Comparison of ENCODE assay signal across 8 cellular contexts in genomic region chr16:71288570-71288889, GRCh38. TPM values are rescaled to one million over a fixed set of nuclear protein-coding genes. Genes with fewer than 3 reads are reported as not detected.
DNase-seq lines count a peak whose midpoint lies in the region; ATAC-seq, FAIRE-seq and TF ChIP-seq lines count a peak whose summit lies in the region.

No MANE protein-coding gene starts in this region.

- peaks cover 13% of the 10 kb centered on the region for H3K27me3 Mint-ChIP-seq in activated CD4-positive, alpha-beta T cell treated with anti-CD3 and anti-CD28 coated beads for 36 hours
- peaks cover 11% of the 10 kb centered on the region for H3K27me3 Mint-ChIP-seq in activated T-helper 17 cell treated with anti-CD3 and anti-CD28 coated beads, Interleukin-2, amount 50 U/mL, for 72 hours

- peaks cover 15% of the 10 kb centered on the region for H3K4me1 Mint-ChIP-seq in activated CD4-positive, alpha-beta T cell treated with anti-CD3 and anti-CD28 coated beads for 36 hours
- peaks cover 16% of the 10 kb centered on the region for H3K4me1 Mint-ChIP-seq in activated T-helper 17 cell treated with anti-CD3 and anti-CD28 coated beads, Interleukin-2, amount 50 U/mL, for 72 hours

- H3K9me1 ChIP-seq in keratinocyte (ENCODE audit: control insufficient read depth, extremely low read depth, insufficient read depth, low read length) = no peaks in the 10 kb centered on the region

- H3K27ac ChIP-seq in keratinocyte (ENCODE audit: control insufficient read depth, insufficient read depth, low read length) = peak overlapping the region; percentile 91
- peak overlapping the region; percentile 72 to 83 for H3K27ac ChIP-seq in thoracic aorta

- peaks cover 13% of the 10 kb centered on the region for H3K79me2 ChIP-seq in keratinocyte (ENCODE audit: control insufficient read depth, insufficient read depth, low read length)

- no peaks in the 10 kb centered on the region for H3K9me3 ChIP-seq in keratinocyte (ENCODE audit: control insufficient read depth, low read depth, low read length)
- H3K9me3 ChIP-seq in thoracic aorta = no peaks in the 10 kb centered on the region

- no peak for DNase-seq in activated CD4-positive, alpha-beta T cell treated with anti-CD3 and anti-CD28 coated beads for 36 hours
- DNase-seq in activated CD4-positive, alpha-beta T cell treated with anti-CD3 and anti-CD28 coated beads, Interleukin-2, amount 50 U/mL, for 4 hours = no peak
- DNase-seq in keratinocyte (ENCODE audit: low read depth, low spot score) (no peak), thoracic aorta (ENCODE audit: low spot score) (no peak), cerebellar nuclear complex (lab: John Stamatoyannopoulos, UW) (no peak), urothelium cell line (ENCODE audit: low spot score) (no peak), 8988T (no peak)

- H3K36me3 ChIP-seq in keratinocyte (ENCODE audit: control insufficient read depth in 2 of 2, extremely low read depth in 1 of 2, insufficient read depth in 2 of 2, low read length in 2 of 2) (peaks cover 4 to 6% of the 10 kb centered on the region in 2 experiments), thoracic aorta (peaks cover 19% of the 10 kb centered on the region)

- CTCF ChIA-PET in activated CD4-positive, alpha-beta T cell treated with anti-CD3 and anti-CD28 coated beads for 36 hours (lab: Charles Lee) = no interaction called here

- H3K36me3 Mint-ChIP-seq in activated CD4-positive, alpha-beta T cell treated with anti-CD3 and anti-CD28 coated beads for 36 hours (ENCODE audit: low read depth) = peaks cover 45% of the 10 kb centered on the region
- H3K36me3 Mint-ChIP-seq in activated T-helper 17 cell treated with anti-CD3 and anti-CD28 coated beads, Interleukin-2, amount 50 U/mL, for 72 hours (ENCODE audit: low read depth) = peaks cover 58% of the 10 kb centered on the region

- FAIRE-seq in keratinocyte (lab: Jason Lieb, UNC) (no peak), urothelium cell line (lab: Jason Lieb, UNC) (no peak)

- H2AFZ ChIP-seq in keratinocyte (ENCODE audit: control insufficient read depth, low read length) = peak overlapping the region; percentile 89

- POLR2A ChIA-PET in activated CD4-positive, alpha-beta T cell treated with anti-CD3 and anti-CD28 coated beads for 36 hours (lab: Charles Lee) = interaction anchor here (0.9 kb wide), 1 partner anchor 426 kb away, joined by 16 read pairs; no protein-coding TSS in a partner anchor

- peak overlapping the region; percentile 85 to 93 (median 85) for H3K4me3 ChIP-seq in keratinocyte (ENCODE audit: control insufficient read depth in 2 of 3, extremely low read depth in 1 of 3, insufficient read depth in 2 of 3, low read depth in 1 of 3, low read length in 3 of 3)
- peak overlapping the region; percentile 95 for H3K4me3 ChIP-seq in thoracic aorta

- no peak for ATAC-seq in activated CD4-positive, alpha-beta T cell treated with anti-CD3 and anti-CD28 coated beads for 36 hours
- ATAC-seq in activated T-helper 17 cell treated with anti-CD3 and anti-CD28 coated beads, Interleukin-2, amount 50 U/mL, for 72 hours (replicated peaks) = no peak
- no peak for ATAC-seq in thoracic aorta (ENCODE audit: insufficient number of reproducible peaks, low FRiP score, low read depth)

- no peak for TF ChIP-seq CTCF in keratinocyte (optimal IDR thresholded peaks at IDR 0.05 in 1 of 3, IDR thresholded peaks at IDR 0.05 in 1 of 3, conservative IDR thresholded peaks at IDR 0.05 in 1 of 3; ENCODE audit: extremely low read depth in 1 of 3, insufficient read depth in 2 of 3, low read length in 3 of 3)
- TF ChIP-seq CTCF in thoracic aorta (IDR thresholded peaks at IDR 0.05) = no peak

- peaks cover 13% of the 10 kb centered on the region for H3K9me3 Mint-ChIP-seq in activated CD4-positive, alpha-beta T cell treated with anti-CD3 and anti-CD28 coated beads for 36 hours (ENCODE audit: low read depth)
- peaks cover 7% of the 10 kb centered on the region for H3K9me3 Mint-ChIP-seq in activated T-helper 17 cell treated with anti-CD3 and anti-CD28 coated beads, Interleukin-2, amount 50 U/mL, for 72 hours

- peaks cover 13% of the 10 kb centered on the region for H3K4me1 ChIP-seq in keratinocyte (ENCODE audit: control insufficient read depth, extremely low read depth, insufficient read depth, low read length)
- peaks cover 7 to 9% of the 10 kb centered on the region in 2 donors for H3K4me1 ChIP-seq in thoracic aorta (ENCODE audit: control insufficient read depth in 1 of 2, low read depth in 2 of 2)

- H3K27ac Mint-ChIP-seq in activated CD4-positive, alpha-beta T cell treated with anti-CD3 and anti-CD28 coated beads for 36 hours = peak overlapping the region; percentile 90
- peak overlapping the region; percentile 75 for H3K27ac Mint-ChIP-seq in activated T-helper 17 cell treated with anti-CD3 and anti-CD28 coated beads, Interleukin-2, amount 50 U/mL, for 72 hours

- peak overlapping the region; percentile 83 for H3K4me3 Mint-ChIP-seq in activated CD4-positive, alpha-beta T cell treated with anti-CD3 and anti-CD28 coated beads for 36 hours
- H3K4me3 Mint-ChIP-seq in activated T-helper 17 cell treated with anti-CD3 and anti-CD28 coated beads, Interleukin-2, amount 50 U/mL, for 72 hours = peak overlapping the region; percentile 80

- H3K4me2 ChIP-seq in keratinocyte (ENCODE audit: control insufficient read depth, extremely low read depth, insufficient read depth, low read depth, low read length) = peak overlapping the region; percentile 87

- dilution Hi-C loops in keratinocyte (cut with MboI; ENCODE audit: extremely low pct_ligation_motif_present, low sequenced_read_pairs) = no loop called here

- H3K27me3 ChIP-seq in keratinocyte (ENCODE audit: control insufficient read depth, extremely low read depth, insufficient read depth, low read length) = no peaks in the 10 kb centered on the region
- no peaks in the 10 kb centered on the region for H3K27me3 ChIP-seq in thoracic aorta (replicated peaks; ENCODE audit: insufficient read depth)

- intact Hi-C loops in activated CD4-positive, alpha-beta T cell treated with anti-CD3 and anti-CD28 coated beads for 36 hours (cut with DNase I, micrococcal nuclease) = loop anchor here (2.0 to 10.0 kb wide), 6 partner anchors 174 to 1379 kb away; partner anchors contain the start of genes COG4 (in 1 of the 2), DHODH (in 1 of the 2), PKD1L3 (in 1 of the 2) and SF3B3 (in 1 of the 2)

- peak overlapping the region; percentile 91 for H3K9ac ChIP-seq in keratinocyte (ENCODE audit: control insufficient read depth, extremely low read depth, insufficient read depth, low read length)

- H4K20me1 ChIP-seq in keratinocyte (ENCODE audit: control insufficient read depth, extremely low read depth, insufficient read depth, low read length) = no peaks in the 10 kb centered on the region

RNA-seq across cellular contexts. Expression of gene CMTR2, which starts 0.7 kb away (rescaled TPM):
- 10 to 100 TPM; 15.8 to 16.5 TPM for total RNA-seq in activated CD4-positive, alpha-beta T cell treated with anti-CD3 and anti-CD28 coated beads for 36 hours
- total RNA-seq in activated T-helper 17 cell treated with anti-CD3 and anti-CD28 coated beads, Interleukin-2, amount 50 U/mL, for 72 hours = 10 to 100 TPM; 13.6 to 22.2 TPM
- polyA plus RNA-seq in keratinocyte = 18.0 to 37.9 TPM (median 26.5 TPM) in 3 replicates
- 11.4 TPM for polyA plus RNA-seq in keratinocyte (2011; ENCODE audit: low read depth)
- polyA plus RNA-seq in keratinocyte (2011; cell fraction: cytosol; rRNA removed) = 9.1 and 23.0 TPM in 2 replicates
- 29.2 and 41.2 TPM in 2 replicates for polyA plus RNA-seq in keratinocyte (2011; cell fraction: nucleus; rRNA removed)
- polyA plus RNA-seq in keratinocyte (2012; ENCODE audit: low replicate concordance) = 13.2 and 13.7 TPM in 2 replicates
- 4.4 to 28.7 TPM (median 21.5 TPM) in 3 replicates for polyA minus RNA-seq in keratinocyte
- polyA minus RNA-seq in keratinocyte (2011; cell fraction: cytosol; rRNA and poly(A)+ RNA removed) = 18.8 TPM
- polyA minus RNA-seq in keratinocyte (2011; cell fraction: nucleus; rRNA and poly(A)+ RNA removed) = 21.5 and 31.8 TPM in 2 replicates
- 10 to 100 TPM; 14.6 to 15.9 TPM for total RNA-seq in thoracic aorta

RNA-seq across cellular contexts. Expression of gene HYDIN, which starts 58.0 kb away (rescaled TPM):
- under 1 TPM in 1 of 2 experiments, not detected in 1; 0.32 TPM for total RNA-seq in activated CD4-positive, alpha-beta T cell treated with anti-CD3 and anti-CD28 coated beads for 36 hours
- under 1 TPM in 1 of 2 donors, not detected in 1; 0.40 TPM for total RNA-seq in activated T-helper 17 cell treated with anti-CD3 and anti-CD28 coated beads, Interleukin-2, amount 50 U/mL, for 72 hours
- 0.41 to 0.62 TPM (median 0.49 TPM) in 3 replicates for polyA plus RNA-seq in keratinocyte
- not detected for polyA plus RNA-seq in keratinocyte (2011; ENCODE audit: low read depth)
- polyA plus RNA-seq in keratinocyte (2011; cell fraction: cytosol; rRNA removed) = 0.26 and 0.49 TPM in 2 replicates
- polyA plus RNA-seq in keratinocyte (2011; cell fraction: nucleus; rRNA removed) = 0.99 and 1.3 TPM in 2 replicates
- 0.18 TPM in 2 replicates for polyA plus RNA-seq in keratinocyte (2012; ENCODE audit: low replicate concordance)
- 0.86 to 1.5 TPM in 2 of 3 replicates, not detected in the other for polyA minus RNA-seq in keratinocyte
- not detected for polyA minus RNA-seq in keratinocyte (2011; cell fraction: cytosol; rRNA and poly(A)+ RNA removed)
- 2.0 and 4.6 TPM in 2 replicates for polyA minus RNA-seq in keratinocyte (2011; cell fraction: nucleus; rRNA and poly(A)+ RNA removed)
- 1 to 10 TPM; 4.3 to 5.4 TPM for total RNA-seq in thoracic aorta
